ENCODE assay signal across 7 cellular contexts in the genomic region with DNA sequence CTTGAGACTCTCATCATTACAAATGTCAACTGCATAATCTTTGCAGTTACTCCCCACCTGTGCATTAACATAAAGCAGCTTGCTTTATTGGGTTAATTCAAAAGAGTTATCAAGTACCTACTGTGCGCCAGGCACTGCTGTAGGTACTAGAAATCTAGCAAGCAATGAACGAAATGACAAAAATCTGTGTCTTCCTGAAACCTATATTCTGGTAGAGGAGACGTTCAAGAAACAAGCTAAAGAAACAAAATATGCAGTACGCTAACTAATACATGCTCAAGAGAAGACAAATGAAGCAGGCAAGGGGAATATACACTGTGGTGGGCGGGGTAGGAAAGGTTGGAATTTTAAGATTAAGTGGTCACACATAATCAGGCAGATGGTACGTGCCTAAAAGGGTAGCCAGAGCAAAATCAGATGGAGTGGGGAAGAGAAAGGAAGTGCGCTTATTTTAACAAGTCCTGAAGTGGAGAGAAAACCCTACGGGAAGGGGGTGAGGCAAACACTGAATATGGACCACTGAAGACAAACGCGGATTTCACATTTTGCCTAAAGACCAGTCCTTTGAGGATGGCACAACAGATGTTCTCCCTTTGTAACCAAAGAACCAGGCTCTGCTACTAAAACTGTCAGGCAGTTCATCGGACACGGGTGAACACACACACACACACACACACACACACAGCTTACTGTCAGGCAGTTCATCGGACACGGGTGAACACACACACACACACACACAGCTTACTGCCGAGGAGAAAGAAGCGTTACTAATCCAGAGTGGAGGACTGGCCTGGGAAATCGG. TPM values are rescaled to one million over a fixed set of nuclear protein-coding genes. Genes with fewer than 3 reads are reported as not detected.
A peak's percentile ranks its signal among the peaks of the same experiment; 100 is the strongest.
DNase-seq lines count a peak whose midpoint lies in the region; ATAC-seq and TF ChIP-seq lines count a peak whose summit lies in the region.

No MANE protein-coding gene starts in this region.

- peaks cover 56 to 75% (median 65%) of the 10 kb centered on the region in 5 donors for H3K27me3 Mint-ChIP-seq in naive thymus-derived CD4-positive, alpha-beta T cell

- DNase-seq in NCI-H2196 (lab: John Stamatoyannopoulos, UW; ENCODE audit: unreplicated experiment) (peak; percentile 21), choroid plexus epithelial cell (ENCODE audit: low read depth) (peak; percentile 29), inferior parietal cortex (ENCODE audit: extremely low spot score) (no peak), NCI-H187 treated with DMSO at 0.1 percent for 48 hours (lab: John Stamatoyannopoulos, UW) (no peak)
- DNase-seq in naive thymus-derived CD4-positive, alpha-beta T cell = peak in 1 of 9 donors; percentile 1

- H3K9me3 ChIP-seq in naive thymus-derived CD4-positive, alpha-beta T cell (ENCODE audit: control insufficient read depth in 2 of 3, low read length in 3 of 3) = no peaks in the 10 kb centered on the region

- H3K4me1 Mint-ChIP-seq in naive thymus-derived CD4-positive, alpha-beta T cell = peaks cover 0 to 14% (median 10%) of the 10 kb centered on the region in 7 donors

- H3K9me3 Mint-ChIP-seq in naive thymus-derived CD4-positive, alpha-beta T cell = peaks cover 0 to 4% (median 0%) of the 10 kb centered on the region in 11 donors

- H3K4me3 Mint-ChIP-seq in naive thymus-derived CD4-positive, alpha-beta T cell = peak overlapping the region; percentile 36 to 84 (median 75)

- H3K27ac ChIP-seq in naive thymus-derived CD4-positive, alpha-beta T cell (ENCODE audit: low read depth, low read length) = no peak overlapping the region

- peaks cover 0 to 3% (median 0%) of the 10 kb centered on the region in 5 donors for H3K36me3 Mint-ChIP-seq in naive thymus-derived CD4-positive, alpha-beta T cell

- CTCF ChIA-PET in naive thymus-derived CD4-positive, alpha-beta T cell (lab: Charles Lee) = no interaction called here

- intact Hi-C loops in naive thymus-derived CD4-positive, alpha-beta T cell (cut with micrococcal nuclease) = no loop called here

- H3K27me3 ChIP-seq in naive thymus-derived CD4-positive, alpha-beta T cell (ENCODE audit: control insufficient read depth in 2 of 2, insufficient read depth in 2 of 2, low read length in 2 of 2) = peaks cover 3 to 10% of the 10 kb centered on the region in 2 donors

- POLR2A ChIA-PET in naive thymus-derived CD4-positive, alpha-beta T cell (lab: Charles Lee) = no interaction called here

- H3K27ac Mint-ChIP-seq in naive thymus-derived CD4-positive, alpha-beta T cell = no peak overlapping the region

- ATAC-seq in GM19463 (IDR thresholded peaks at IDR 0.05; ENCODE audit: unreplicated experiment) = peak; percentile 31
- ATAC-seq in naive thymus-derived CD4-positive, alpha-beta T cell = no peak
- no peak for ATAC-seq in HG03135 (IDR thresholded peaks at IDR 0.05; ENCODE audit: unreplicated experiment)

- no peaks in the 10 kb centered on the region for H3K36me3 ChIP-seq in naive thymus-derived CD4-positive, alpha-beta T cell (ENCODE audit: control insufficient read depth in 2 of 3, insufficient read depth in 3 of 3, low read length in 3 of 3)

- H3K4me1 ChIP-seq in naive thymus-derived CD4-positive, alpha-beta T cell (ENCODE audit: control insufficient read depth in 2 of 2, insufficient read depth in 2 of 2, low read length in 2 of 2) = no peaks in the 10 kb centered on the region

- TF ChIP-seq CTCF in choroid plexus epithelial cell (conservative IDR thresholded peaks at IDR 0.05; ENCODE audit: low read depth, low read length) = no peak

- peak overlapping the region; percentile 56 for H3K4me3 ChIP-seq in choroid plexus epithelial cell (ENCODE audit: low read depth, low read length)
- H3K4me3 ChIP-seq in naive thymus-derived CD4-positive, alpha-beta T cell (ENCODE audit: low read length) = no peak overlapping the region

RNA-seq across cellular contexts. Expression of a gene that starts 1.2 kb away (rescaled TPM):
- total RNA-seq in naive thymus-derived CD4-positive, alpha-beta T cell = not detected
- polyA plus RNA-seq in naive thymus-derived CD4-positive, alpha-beta T cell = not detected

RNA-seq across cellular contexts. Expression of a gene that starts 50.7 kb away (rescaled TPM):
- 1 to 10 TPM; 4.0 to 9.9 (median 4.4) TPM for total RNA-seq in naive thymus-derived CD4-positive, alpha-beta T cell
- 1 to 10 TPM in 1 of 2 donors, under 1 TPM in 1; 0.64 to 1.9 TPM for polyA plus RNA-seq in naive thymus-derived CD4-positive, alpha-beta T cell

Comparison
In these comparisons a context has a peak if more than half of its experiments do, and no peak if none do; other contexts are left out.
1. DNase-seq: peak in NCI-H2196 (single experiment) and choroid plexus epithelial cell (single experiment); none in inferior parietal cortex (single experiment) and NCI-H187 treated with DMSO at 0.1 percent for 48 hours (single experiment).